In the genomic region with DNA sequence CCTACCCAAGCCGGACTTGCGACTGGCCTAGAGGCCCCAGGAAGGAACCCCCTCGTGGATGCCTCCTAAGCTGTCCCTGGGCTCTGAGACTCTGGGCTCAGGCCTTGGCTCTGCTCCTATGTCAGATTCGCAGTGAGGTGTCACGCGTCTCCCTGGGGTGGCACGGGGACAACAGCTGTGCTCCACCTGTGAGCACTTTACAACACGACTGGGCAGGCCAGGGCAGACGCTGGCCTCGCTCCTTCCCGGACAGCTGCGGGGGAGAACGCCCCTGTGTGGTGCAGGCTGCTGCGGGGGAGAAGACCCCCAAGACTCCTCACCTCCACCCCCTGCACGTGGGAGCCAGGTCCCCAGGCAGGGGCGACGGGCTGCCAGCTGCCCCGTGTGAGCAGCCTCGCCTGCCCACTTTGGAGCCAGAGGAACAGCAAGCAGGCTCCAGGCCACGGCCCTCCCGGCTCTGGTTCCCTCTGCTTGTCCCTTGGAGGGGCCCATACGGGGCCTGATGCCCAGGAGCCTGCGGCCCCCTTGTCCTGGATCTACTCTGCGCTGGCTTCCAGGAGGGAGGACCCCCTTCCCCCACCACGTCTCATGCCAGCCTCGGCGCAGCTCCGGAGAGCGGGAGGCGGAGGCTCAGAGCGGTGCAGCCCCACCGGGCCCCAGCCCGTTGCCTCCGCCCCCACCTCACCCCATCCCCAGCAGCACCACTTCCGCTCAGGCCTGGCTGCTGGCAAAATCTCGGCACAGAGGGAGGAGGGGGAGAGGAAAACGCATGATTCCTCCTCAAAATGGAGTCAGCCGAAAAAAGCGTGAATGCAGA, we compare ENCODE assay signal across 9 cellular contexts. TPM values are rescaled to one million over a fixed set of nuclear protein-coding genes. Genes with fewer than 3 reads are reported as not detected.
DNase-seq lines count a peak whose midpoint lies in the region; TF ChIP-seq lines count a peak whose summit lies in the region.
"Had no signal": no experiment of that assay in that cellular context is flagged by ENCODE, and none has a peak within 500 bp of the region (broad histone marks: within the 10 kb centered on the region; RNA-seq: fewer than 3 reads in every experiment).

No MANE protein-coding gene starts in this region.

- no peak overlapping the region for H3K23ac ChIP-seq in mesendoderm (ENCODE audit: low read length)

- no peak overlapping the region for H4K5ac ChIP-seq in mesendoderm (ENCODE audit: low read length)

- no peak overlapping the region for H3K9ac ChIP-seq in mammary epithelial cell (ENCODE audit: insufficient read depth, low read length)
- H3K9ac ChIP-seq in mesendoderm (ENCODE audit: low read length): peak overlapping the region; percentile 62

- dilution Hi-C loops in mammary epithelial cell (cut with HindIII; ENCODE audit: low sequenced_read_pairs): no loop called here

- H4K20me1 ChIP-seq in mammary epithelial cell (ENCODE audit: insufficient read depth, low read length) (no peaks in the 10 kb centered on the region), PC-9 (ENCODE audit: insufficient read depth) (no peaks in the 10 kb centered on the region)

- no peaks in the 10 kb centered on the region for H3K9me2 ChIP-seq in PC-9 (ENCODE audit: insufficient read depth)

- H3K79me2 ChIP-seq in mammary epithelial cell (ENCODE audit: insufficient read depth, low read length) (no peaks in the 10 kb centered on the region), mesendoderm (ENCODE audit: control insufficient read depth, insufficient read depth, low read length) (no peaks in the 10 kb centered on the region), PC-9 (ENCODE audit: low read depth) (no peaks in the 10 kb centered on the region)

- H3K4me1 ChIP-seq in breast epithelium (peaks cover 0 to 4% of the 10 kb centered on the region in 2 donors), mammary epithelial cell (ENCODE audit: insufficient read depth, low read length) (peaks cover 4% of the 10 kb centered on the region), mesendoderm (ENCODE audit: control insufficient read depth, low read depth, low read length) (peaks cover 4% of the 10 kb centered on the region), thyroid gland (peaks cover 8 to 15% of the 10 kb centered on the region in 2 donors), PC-9 (replicated peaks; ENCODE audit: insufficient read depth) (no peaks in the 10 kb centered on the region)

- H2AFZ ChIP-seq in mammary epithelial cell (ENCODE audit: low read depth, low read length) (no peak overlapping the region), PC-9 (no peak overlapping the region)

- no peaks in the 10 kb centered on the region for H3F3A ChIP-seq in PC-9 (ENCODE audit: insufficient read depth, low read depth)

- BruUV-seq in mammary epithelial cell (replicated peaks; lab: Mats Ljungman, UMichigan) (no TSS peak), PC-9 (replicated peaks; lab: Mats Ljungman, UMichigan) (no TSS peak)

- H2AK5ac ChIP-seq in mesendoderm (ENCODE audit: low read length): no peak overlapping the region

- H3K18ac ChIP-seq in mesendoderm (ENCODE audit: low read length): peak overlapping the region; percentile 12

- H3K27ac ChIP-seq in breast epithelium: peak overlapping the region in 1 of 2 donors; percentile 48
- no peak overlapping the region for H3K27ac ChIP-seq in mammary epithelial cell (ENCODE audit: insufficient read depth, low read depth, low read length)
- H3K27ac ChIP-seq in mesendoderm (ENCODE audit: low read depth, low read length): no peak overlapping the region
- no peak overlapping the region for H3K27ac ChIP-seq in thyroid gland
- no peak overlapping the region for H3K27ac ChIP-seq in PC-9
- H3K27ac ChIP-seq: neutrophil had no signal

- TF ChIP-seq POLR2A in breast epithelium (IDR thresholded peaks at IDR 0.05) (no peak), thyroid gland (IDR thresholded peaks at IDR 0.05) (no peak)

- H4K8ac ChIP-seq in mesendoderm (ENCODE audit: low read depth, low read length): no peak overlapping the region

- WGBS in mammary epithelial cell (ENCODE audit: low coverage, missing lambda C conversion rate): 20% methylated on average over 9 of the region's 39 CpGs
- WGBS in mesendoderm (ENCODE audit: extremely low coverage, insufficient coverage, low lambda C conversion rate): no CpG with 5 or more reads among the region's 39 CpGs
- 50% methylated on average over 27 of the region's 39 CpGs; no CpG with 5 or more reads in 1 of the 2 donors for WGBS in thyroid gland, 2 donors

- no peak overlapping the region for H2BK5ac ChIP-seq in mesendoderm (ENCODE audit: low read length)

- H3K56ac ChIP-seq in mesendoderm (ENCODE audit: low read length): peak overlapping the region; percentile 90

- no peak for TF ChIP-seq CTCF in breast epithelium (IDR thresholded peaks at IDR 0.05)
- no peak for TF ChIP-seq CTCF in mammary epithelial cell (conservative IDR thresholded peaks at IDR 0.05 in 1 of 2, IDR thresholded peaks at IDR 0.05 in 1 of 2; ENCODE audit: extremely low read depth in 1 of 2, insufficient read depth in 1 of 2, low read depth in 1 of 2, low read length in 2 of 2)
- no peak for TF ChIP-seq CTCF in thyroid gland (IDR thresholded peaks at IDR 0.05)
- no peak for TF ChIP-seq CTCF in PC-9 (conservative IDR thresholded peaks at IDR 0.05)

- POLR2A ChIA-PET in PC-9 (lab: Charles Lee; ENCODE audit: unreplicated experiment): no interaction called here

- H3K4me2 ChIP-seq in mammary epithelial cell (ENCODE audit: insufficient read depth, low read depth, low read length) (no peak overlapping the region), mesendoderm (ENCODE audit: low read length) (peak overlapping the region; percentile 49), PC-9 (no peak overlapping the region)

- intact Hi-C loops in breast epithelium (cut with DNase I; ENCODE audit: low total_unique reads) (no loop called here), mammary epithelial cell (cut with micrococcal nuclease) (no loop called here), thyroid gland (cut with DNase I) (no loop called here), PC-9 (cut with micrococcal nuclease; ENCODE audit: unreplicated experiment) (no loop called here)

- CTCF ChIA-PET in mammary epithelial cell (lab: Charles Lee; ENCODE audit: low non-redundant PET) (no interaction called here), PC-9 (lab: Charles Lee) (no interaction called here)

- no peak overlapping the region for H3K4ac ChIP-seq in mesendoderm (ENCODE audit: low read depth, low read length)

- H3K4me3 ChIP-seq in breast epithelium (peak overlapping the region in 2 of 3 donors; percentile 28 to 55), mammary epithelial cell (replicated peaks in 1 of 3; ENCODE audit: insufficient read depth in 1 of 3, low read depth in 2 of 3, low read length in 3 of 3) (no peak overlapping the region), mesendoderm (ENCODE audit: low read length) (no peak overlapping the region), thyroid gland (replicated peaks in 1 of 3) (no peak overlapping the region), PC-9 (no peak overlapping the region)

- H3K9me3 ChIP-seq in breast epithelium (no peaks in the 10 kb centered on the region), mammary epithelial cell (replicated peaks; ENCODE audit: insufficient read depth, low read length) (no peaks in the 10 kb centered on the region), thyroid gland (no peaks in the 10 kb centered on the region), PC-9 (ENCODE audit: insufficient read depth, low read depth) (no peaks in the 10 kb centered on the region)
- H3K9me3 ChIP-seq: neutrophil had no signal

- H3K27me3 ChIP-seq in breast epithelium (peaks cover 0 to 21% of the 10 kb centered on the region in 2 donors), mammary epithelial cell (ENCODE audit: insufficient read depth, low read length) (peaks cover 14% of the 10 kb centered on the region), mesendoderm (ENCODE audit: insufficient read depth, low read length, poor library complexity) (no peaks in the 10 kb centered on the region), thyroid gland (no peaks in the 10 kb centered on the region), PC-9 (ENCODE audit: insufficient read depth, low read depth) (peaks cover 83% of the 10 kb centered on the region)

- no peaks in the 10 kb centered on the region for H3K36me3 ChIP-seq in breast epithelium
- no peaks in the 10 kb centered on the region for H3K36me3 ChIP-seq in mammary epithelial cell (ENCODE audit: insufficient read depth, low read length)
- H3K36me3 ChIP-seq in mesendoderm (ENCODE audit: control insufficient read depth, insufficient read depth, low read length): no peaks in the 10 kb centered on the region
- no peaks in the 10 kb centered on the region for H3K36me3 ChIP-seq in thyroid gland
- H3K36me3 ChIP-seq in PC-9 (ENCODE audit: low read depth): no peaks in the 10 kb centered on the region
- H3K36me3 ChIP-seq: neutrophil had no signal

- H2BK120ac ChIP-seq in mesendoderm (ENCODE audit: low read depth, low read length): no peak overlapping the region

- H2BK15ac ChIP-seq in mesendoderm (replicated peaks; ENCODE audit: low read depth): no peak overlapping the region

- H3K79me1 ChIP-seq in mesendoderm (ENCODE audit: low read length): no peaks in the 10 kb centered on the region

- in situ Hi-C loops in mammary epithelial cell (cut with MboI; ENCODE audit: low sequenced_read_pairs in 2 of 2): no loop called here

- no peak for DNase-seq in breast epithelium (ENCODE audit: low spot score in 2 of 2)
- DNase-seq in mammary epithelial cell: no peak
- DNase-seq in amniotic epithelial cell (ENCODE audit: low read depth): peak; percentile 67
- peak; percentile 69 for DNase-seq in mesendoderm
- peak; percentile 33 to 40 for DNase-seq in stimulated activated CD8-positive, alpha-beta memory T cell treated with anti-CD3 and anti-CD28 coated beads, Interleukin-7, amount 100 ng/mL, for 48 hours (ENCODE audit: extremely low read depth in 1 of 2, low read depth in 1 of 2)
- DNase-seq in DMS 273 treated with DMSO at 0.1 percent for 48 hours (lab: John Stamatoyannopoulos, UW): no peak
- no peak for DNase-seq in thyroid gland
- no peak for DNase-seq in PC-9

RNA-seq across cellular contexts. Expression of a gene that starts 36.0 kb away (rescaled TPM):
- 1 to 10 TPM in 2 of 3 donors, under 1 TPM in 1; 0.16 to 2.0 (median 1.0) TPM for total RNA-seq in breast epithelium
- 1 to 10 TPM in 1 of 2 donors, not detected in 1; 7.2 TPM for total RNA-seq in mammary epithelial cell
- polyA plus RNA-seq in mammary epithelial cell: 0.28 TPM
- polyA minus RNA-seq in mammary epithelial cell: not detected
- polyA plus RNA-seq in mesendoderm (2013, experiment 1 of 2): 2.8 TPM
- polyA plus RNA-seq in mesendoderm (2013, experiment 2 of 2): 2.7 TPM
- total RNA-seq in thyroid gland: 1 to 10 TPM in 3 of 4 donors, not detected in 1; 2.2 to 6.2 (median 3.3) TPM
- 9.9 and 11.3 TPM in 2 replicates for total RNA-seq in PC-9 (2021)

Comparison
In these comparisons a context has a peak if more than half of its experiments do, and no peak if none do; other contexts are left out.
1. H3K4me3 ChIP-seq: peak in breast epithelium (2 of 3); none in mammary epithelial cell (0 of 3), mesendoderm (single experiment), thyroid gland (0 of 3) and PC-9 (single experiment).
2. DNase-seq: peak in amniotic epithelial cell (single experiment), mesendoderm (single experiment) and stimulated activated CD8-positive, alpha-beta memory T cell treated with anti-CD3 and anti-CD28 coated beads, Interleukin-7, amount 100 ng/mL, for 48 hours (2 of 2); none in breast epithelium (0 of 2), mammary epithelial cell (single experiment), DMS 273 treated with DMSO at 0.1 percent for 48 hours (single experiment), thyroid gland (0 of 2) and PC-9 (0 of 2).